In the genomic region with DNA sequence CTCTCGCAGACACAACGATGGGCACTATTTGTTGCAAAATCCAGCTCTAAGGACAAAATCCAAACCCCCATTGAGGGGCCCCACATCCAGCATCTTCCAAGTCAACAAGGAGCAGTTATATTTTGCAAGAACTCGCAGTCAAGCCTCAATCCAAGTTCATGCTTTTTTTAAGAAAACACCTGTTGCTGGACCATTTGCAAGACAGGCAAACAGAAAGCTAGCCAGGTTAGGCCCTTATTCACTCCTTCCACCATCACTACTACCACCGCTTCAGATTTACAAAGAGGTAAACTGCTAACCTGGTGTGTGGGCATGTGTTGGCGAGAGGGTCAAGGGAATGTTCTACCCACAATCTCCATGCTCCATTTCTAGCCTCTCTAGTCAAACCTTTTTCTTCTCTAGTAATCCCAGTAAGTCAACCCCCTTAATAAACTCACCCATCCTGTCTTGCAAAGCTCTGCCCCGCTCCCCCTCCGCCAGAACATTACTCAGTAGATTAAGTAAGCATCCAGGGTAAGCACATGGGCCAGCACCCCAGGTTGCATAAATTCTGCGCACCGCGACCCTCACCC, we compare ENCODE assay signal across 8 cellular contexts. TPM values are rescaled to one million over a fixed set of nuclear protein-coding genes. Genes with fewer than 3 reads are reported as not detected.
DNase-seq lines count a peak whose midpoint lies in the region; ATAC-seq, FAIRE-seq and TF ChIP-seq lines count a peak whose summit lies in the region.

No MANE protein-coding gene starts in this region.

- H3K36me3 ChIP-seq in IMR-90 (ENCODE audit: control insufficient read depth, insufficient read depth, low read length), result no peaks in the 10 kb centered on the region
- no peaks in the 10 kb centered on the region for H3K36me3 ChIP-seq in bronchial epithelial cell (ENCODE audit: control insufficient read depth, insufficient read depth, low read length)
- H3K36me3 ChIP-seq in mucosa of stomach (ENCODE audit: control insufficient read depth, insufficient read depth, low read length), result no peaks in the 10 kb centered on the region

- no peak overlapping the region for H2BK15ac ChIP-seq in IMR-90 (ENCODE audit: low read depth, low read length)

- H3K9ac ChIP-seq in IMR-90 (ENCODE audit: low read depth, low read length), result peak overlapping the region; percentile 61
- H3K9ac ChIP-seq in mucosa of stomach (ENCODE audit: low read length), result peak overlapping the region; percentile 78

- intact Hi-C loops in IMR-90 (cut with micrococcal nuclease), result loop anchor here (2.0 kb wide), 1 partner anchor 26 kb away; no protein-coding TSS in a partner anchor

- no peak for TF ChIP-seq CTCF in AG10803 (conservative IDR thresholded peaks at IDR 0.05; ENCODE audit: low read length)
- TF ChIP-seq CTCF in IMR-90 (conservative IDR thresholded peaks at IDR 0.05; ENCODE audit: low read depth, low read length), result no peak
- no peak for TF ChIP-seq CTCF in bronchial epithelial cell (IDR thresholded peaks at IDR 0.05; ENCODE audit: insufficient read depth, low read length, severe bottlenecking)

- peak overlapping the region; percentile 93 for H2AFZ ChIP-seq in IMR-90 (replicated peaks; ENCODE audit: low read length, poor library complexity)

- H2AK5ac ChIP-seq in IMR-90 (ENCODE audit: low read depth, low read length), result 0 out of 2 replicates have a peak overlapping the region, but pooled peaks have one; percentile 31

- H3K27me3 ChIP-seq in IMR-90 (ENCODE audit: control insufficient read depth, insufficient read depth, low read length) (no peaks in the 10 kb centered on the region), bronchial epithelial cell (ENCODE audit: control insufficient read depth, insufficient read depth, low read length) (no peaks in the 10 kb centered on the region), mucosa of stomach (ENCODE audit: control insufficient read depth, insufficient read depth, low read length) (no peaks in the 10 kb centered on the region)

- H4K91ac ChIP-seq in IMR-90 (ENCODE audit: insufficient read depth, low read depth, low read length), result no peak overlapping the region

- ATAC-seq in IMR-90 (ENCODE audit: low read depth) (peak; percentile 21), GM21526 (IDR thresholded peaks at IDR 0.05; ENCODE audit: low FRiP score, unreplicated experiment) (no peak)

- dilution Hi-C loops in IMR-90 (cut with HindIII; ENCODE audit: low sequenced_read_pairs, unreplicated experiment), result no loop called here

- no TSS peak for BruUV-seq in IMR-90 (replicated peaks; lab: Mats Ljungman, UMichigan)

- H4K20me1 ChIP-seq in IMR-90 (ENCODE audit: insufficient read depth, low read length), result 0 out of 2 replicates have a peak, but pooled peaks cover 3% of the 10 kb centered on the region

- peak overlapping the region; percentile 86 for H2AK9ac ChIP-seq in IMR-90 (replicated peaks; ENCODE audit: low read depth, low read length, poor library complexity)

- FAIRE-seq in bronchial epithelial cell (lab: Jason Lieb, UNC), result no peak

- H4K8ac ChIP-seq in IMR-90 (ENCODE audit: low read depth in 2 of 2, low read length in 2 of 2), result peak overlapping the region; percentile 48 to 59; a peak in 1 of 4 replicates

- H3K9me3 ChIP-seq in IMR-90 (ENCODE audit: control insufficient read depth, insufficient read depth, low read length) (no peaks in the 10 kb centered on the region), mucosa of stomach (ENCODE audit: control insufficient read depth, low read length) (no peaks in the 10 kb centered on the region)

- in situ Hi-C loops in IMR-90 (cut with MboI; ENCODE audit: low sequenced_read_pairs), result no loop called here

- H3K18ac ChIP-seq in IMR-90 (ENCODE audit: low read depth, low read length), result no peak overlapping the region

- peak overlapping the region; percentile 41 for H3K27ac ChIP-seq in IMR-90 (ENCODE audit: insufficient read depth, low read length)

- no peak overlapping the region for H2BK5ac ChIP-seq in IMR-90 (ENCODE audit: low read depth, low read length, poor library complexity, severe bottlenecking)

- H3K4me3 ChIP-seq in AG10803 (ENCODE audit: low read length) (peak overlapping the region; percentile 78), IMR-90 (ENCODE audit: insufficient read depth, low read depth, low read length) (peak overlapping the region; percentile 81), bronchial epithelial cell (ENCODE audit: low read depth, low read length) (peak overlapping the region; percentile 94), mucosa of stomach (ENCODE audit: low read length) (peak overlapping the region; percentile 32)

- H3K4me1 ChIP-seq in IMR-90 (ENCODE audit: control insufficient read depth, insufficient read depth, low read length), result peaks cover 3% of the 10 kb centered on the region
- peaks cover 23% of the 10 kb centered on the region for H3K4me1 ChIP-seq in mucosa of stomach (ENCODE audit: control insufficient read depth, insufficient read depth, low read length)

- peak; percentile 42 for DNase-seq in AG10803 (ENCODE audit: low read depth)
- DNase-seq in IMR-90, result peak; percentile 35
- DNase-seq in bronchial epithelial cell (ENCODE audit: low read depth), result peak; percentile 49
- no peak for DNase-seq in mucosa of gallbladder (ENCODE audit: low spot score)
- DNase-seq in NCI-H2107 treated with DMSO at 0.1 percent for 48 hours (lab: John Stamatoyannopoulos, UW; ENCODE audit: unreplicated experiment), result no peak
- DNase-seq in stimulated activated CD4-positive, alpha-beta T cell treated with anti-CD3 and anti-CD28 coated beads, Interleukin-4, amount 100 ng/mL, for 24 hours, result no peak

- no peak for TF ChIP-seq RAD21 in IMR-90 (IDR thresholded peaks at IDR 0.05; ENCODE audit: low read length)

- CTCF ChIA-PET in IMR-90 (lab: Yijun Ruan, JAX), result no interaction called here

- H3K23ac ChIP-seq in IMR-90 (ENCODE audit: low read depth, low read length), result peak overlapping the region; percentile 48; the same call in 1 of the 2 replicates

- TF ChIP-seq POLR2A in IMR-90 (IDR thresholded peaks at IDR 0.05; ENCODE audit: low read depth, low read length), result no peak

- no peak overlapping the region; the same call in 1 of the 2 replicates for H3K56ac ChIP-seq in IMR-90 (ENCODE audit: extremely low read depth, insufficient read depth, low read length)

- WGBS in IMR-90 (ENCODE audit: extremely low coverage in 2 of 2, insufficient read length in 1 of 2), 2 experiments, result 43% methylated on average over 1 of the region's 10 CpGs; no CpG with 5 or more reads in 1 of the 2 experiments

- peak overlapping the region; percentile 85 for H3K14ac ChIP-seq in IMR-90 (replicated peaks; ENCODE audit: low read depth, low read length)

- H2BK20ac ChIP-seq in IMR-90 (ENCODE audit: low read depth, low read length), result no peak overlapping the region

- H3K4me2 ChIP-seq in IMR-90 (ENCODE audit: low read depth, low read length), result peak overlapping the region; percentile 100

- peaks cover 8% of the 10 kb centered on the region for H3K9me1 ChIP-seq in IMR-90 (ENCODE audit: insufficient read depth, low read length)

- H2BK120ac ChIP-seq in IMR-90 (ENCODE audit: low read depth, low read length), result no peak overlapping the region; the same call in 1 of the 2 replicates

- H3K79me1 ChIP-seq in IMR-90 (ENCODE audit: low read depth in 1 of 2, low read length in 2 of 2), result peaks cover 30 to 31% of the 10 kb centered on the region in 2 experiments

- H4K5ac ChIP-seq in IMR-90 (ENCODE audit: low read depth, low read length), result peak overlapping the region; percentile 60; the same call in 1 of the 2 replicates

- POLR2A ChIA-PET in IMR-90 (lab: Charles Lee; ENCODE audit: unreplicated experiment), result no interaction called here

- no peak overlapping the region for H3K4ac ChIP-seq in IMR-90 (ENCODE audit: low read depth, low read length)

TF ChIP-seq in IMR-90, 13 proteins besides CTCF, POLR2A, EP300 and RAD21:
- TF ChIP-seq MAZ (IDR thresholded peaks at IDR 0.05; ENCODE audit: borderline replicate concordance, low read depth, low read length) (no peak), CEBPB (IDR thresholded peaks at IDR 0.05; ENCODE audit: low read depth, low read length) (peak; percentile 12; the same call in 1 of the 2 replicates)

RNA-seq across cellular contexts. Expression of gene ERI3, which starts 0.7 kb away (rescaled TPM):
- total RNA-seq in IMR-90 (2012; rRNA removed) (55.3 and 56.6 TPM in 2 replicates), bronchial epithelial cell (22.1 and 28.9 TPM in 2 replicates), mucosa of gallbladder (51.9 TPM)
- polyA plus RNA-seq in IMR-90 (2012; rRNA removed), result 70.9 and 75.7 TPM in 2 replicates
- polyA plus RNA-seq in IMR-90 (2012; cell fraction: cytosol; rRNA removed), result 52.8 and 73.8 TPM in 2 replicates
- 48.1 and 65.7 TPM in 2 replicates for polyA plus RNA-seq in IMR-90 (2012; cell fraction: nucleus; rRNA removed; ENCODE audit: low replicate concordance)

RNA-seq across cellular contexts. Expression of gene RNF220, which starts 50.7 kb away (rescaled TPM):
- total RNA-seq in IMR-90 (2012; rRNA removed) (76.7 and 77.1 TPM in 2 replicates), bronchial epithelial cell (80.6 and 94.5 TPM in 2 replicates), mucosa of gallbladder (68.1 TPM)
- polyA plus RNA-seq in IMR-90 (2012; rRNA removed), result 71.8 and 72.5 TPM in 2 replicates
- polyA plus RNA-seq in IMR-90 (2012; cell fraction: cytosol; rRNA removed), result 60.0 and 66.9 TPM in 2 replicates
- polyA plus RNA-seq in IMR-90 (2012; cell fraction: nucleus; rRNA removed; ENCODE audit: low replicate concordance), result 64.2 and 90.1 TPM in 2 replicates

Comparison
In these comparisons a context has a peak if more than half of its experiments do, and no peak if none do; other contexts are left out.
1. DNase-seq: peak in AG10803 (single experiment), IMR-90 (single experiment) and bronchial epithelial cell (single experiment); none in mucosa of gallbladder (single experiment), NCI-H2107 treated with DMSO at 0.1 percent for 48 hours (single experiment) and stimulated activated CD4-positive, alpha-beta T cell treated with anti-CD3 and anti-CD28 coated beads, Interleukin-4, amount 100 ng/mL, for 24 hours (single experiment).
2. H3K4me3 ChIP-seq: peak in every context shown above with its lines; median percentile 94 in bronchial epithelial cell; 81 in IMR-90; 78 in AG10803; 32 in mucosa of stomach.